In the genomic region with DNA sequence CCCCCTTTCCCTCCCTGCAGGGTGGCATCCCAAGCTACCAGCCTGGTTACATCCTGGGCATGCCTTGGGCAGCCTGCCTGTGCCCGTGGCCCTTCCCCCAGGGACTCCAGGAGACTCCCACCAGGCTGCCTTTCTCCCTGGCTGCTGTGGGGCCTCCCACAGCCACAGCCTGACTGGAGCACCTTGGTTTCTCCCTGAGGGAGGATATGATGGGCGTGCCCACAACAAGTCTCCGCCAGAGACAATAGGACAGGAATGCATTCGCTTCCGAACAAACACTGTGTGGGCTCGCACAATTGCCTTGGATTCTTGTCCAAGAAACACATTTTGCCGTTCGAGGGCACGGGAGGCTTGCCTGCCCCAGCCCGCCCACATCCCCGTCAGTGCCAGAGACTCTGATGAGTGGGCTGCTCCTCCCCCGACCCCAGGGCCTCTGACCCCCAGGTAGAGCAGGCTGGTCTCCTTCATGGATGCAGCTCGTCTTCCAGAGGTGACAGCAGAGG, we compare ENCODE assay signal across 12 cellular contexts.
DNase-seq lines count a peak whose midpoint lies in the region; ATAC-seq and TF ChIP-seq lines count a peak whose summit lies in the region.
"Had no signal": no experiment of that assay in that cellular context is flagged by ENCODE, and none has a peak within 500 bp of the region (broad histone marks: within the 10 kb centered on the region; RNA-seq: fewer than 3 reads in every experiment).

No MANE protein-coding gene starts in this region.

- peak; percentile 47 for ATAC-seq in Right ventricle myocardium inferior

- H3K36me3 ChIP-seq in uterus, result no peaks in the 10 kb centered on the region
- H3K36me3 ChIP-seq: sigmoid colon had no signal

- TF ChIP-seq POLR2A in uterus (IDR thresholded peaks at IDR 0.05), result no peak

- no peaks in the 10 kb centered on the region for H3K9me3 ChIP-seq in uterus
- H3K9me3 ChIP-seq: sigmoid colon had no signal

- H3K27me3 ChIP-seq in uterus, result no peaks in the 10 kb centered on the region
- H3K27me3 ChIP-seq: sigmoid colon had no signal

- intact Hi-C loops in Right ventricle myocardium inferior (cut with DNase I), result no loop called here
- intact Hi-C loops in cardiac septum (cut with DNase I), result no loop called here
- intact Hi-C loops in uterus (cut with DNase I; ENCODE audit: low total_unique reads), result no loop called here

- H3K4me1 ChIP-seq in uterus, result peaks cover 0 to 22% of the 10 kb centered on the region in 2 donors

- TF ChIP-seq CTCF in uterus (IDR thresholded peaks at IDR 0.05), result no peak

- no peak overlapping the region for H3K4me3 ChIP-seq in uterus
- H3K4me3 ChIP-seq: sigmoid colon had no signal

- peak overlapping the region; percentile 38 to 51 for H3K27ac ChIP-seq in uterus

- DNase-seq in Right ventricle myocardium inferior (ENCODE audit: missing footprints) (no peak), cardiac septum (ENCODE audit: low spot score) (no peak), dermis blood vessel endothelial cell (peak; percentile 96), lung microvascular endothelial cell (ENCODE audit: low read depth in 2 of 2) (peak; percentile 51 to 90), uterus (peak in 1 of 2 donors; percentile 33), anterior cingulate cortex (lab: John Stamatoyannopoulos, UW) (no peak), NCI-H1930 (lab: John Stamatoyannopoulos, UW) (no peak), DMS53 (lab: John Stamatoyannopoulos, UW) (no peak)
- DNase-seq: effector CD4-positive, alpha-beta T cell; H7; NCI-H2171 treated with DMSO at 0.1 percent for 48 hours; sigmoid colon had no signal

Comparison
In these comparisons a context has a peak if more than half of its experiments do, and no peak if none do; other contexts are left out.
1. DNase-seq: peak in dermis blood vessel endothelial cell (single experiment) and lung microvascular endothelial cell (2 of 2); none in Right ventricle myocardium inferior (single experiment), cardiac septum (single experiment), anterior cingulate cortex (0 of 58), NCI-H1930 (0 of 2) and DMS53 (single experiment).